ENCODE assay signal across 8 cellular contexts in the genomic region with DNA sequence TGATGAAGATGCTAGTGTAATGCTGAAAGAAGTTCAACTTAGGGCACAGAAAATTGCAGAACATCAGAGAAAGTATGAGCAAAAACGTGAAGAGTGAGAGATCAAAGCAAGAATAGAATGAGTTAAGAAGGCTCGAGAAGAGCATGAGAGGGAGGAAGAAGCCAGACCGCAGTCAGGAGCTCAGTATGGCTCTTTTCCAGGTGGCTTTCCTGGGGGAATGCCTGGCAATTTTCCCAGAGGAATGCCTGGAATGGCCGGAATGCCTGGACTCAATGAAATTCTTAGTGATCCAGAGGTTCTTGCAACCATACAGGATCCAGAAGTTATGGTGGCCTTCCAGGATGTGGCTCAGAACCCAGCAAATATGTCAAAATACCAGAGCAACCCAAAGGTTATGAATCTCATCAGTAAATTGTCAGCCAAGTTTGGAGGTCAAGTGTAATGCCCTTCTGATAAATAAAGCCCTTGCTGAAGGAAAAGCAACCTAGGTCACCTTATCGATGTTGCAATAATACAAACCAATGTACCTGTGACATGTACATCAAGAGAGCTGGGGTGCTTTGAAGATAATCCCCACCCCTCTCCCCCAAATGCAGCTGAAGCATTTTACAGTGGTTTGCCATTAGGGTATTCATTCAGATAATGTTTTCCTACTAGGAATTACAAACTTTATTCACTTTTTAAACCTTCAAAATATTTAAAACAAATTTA.
DNase-seq lines count a peak whose midpoint lies in the region; TF ChIP-seq lines count a peak whose summit lies in the region.
"Not testable (repeated sequence)": the region's sequence is repeated elsewhere in the genome, so short reads cannot be mapped to it uniquely, and the experiment has no call there.

No MANE protein-coding gene starts in this region.

- H4K8ac ChIP-seq in H9 (replicated peaks; ENCODE audit: insufficient read length, low read depth, low read length); mesenchymal stem cell (ENCODE audit: low read length): not testable (repeated sequence)

- not testable (repeated sequence) for H3K79me2 ChIP-seq in H9 (ENCODE audit: insufficient read depth, low read length)

- WGBS in H9 (ENCODE audit: extremely low coverage, insufficient read length, low lambda C conversion rate): no CpG with 5 or more reads among the region's 5 CpGs
- 21% methylated on average over 4 of the region's 5 CpGs for WGBS in mesenchymal stem cell
- WGBS in testis, 2 donors: 29 to 53% methylated on average over 5 of the region's 5 CpGs

- not testable (repeated sequence) for H4K5ac ChIP-seq in H9 (ENCODE audit: insufficient read length, low read depth, low read length)

- not testable (repeated sequence) for H3K27ac ChIP-seq in H9 (ENCODE audit: insufficient read length, low read depth, low read length); mesenchymal stem cell (ENCODE audit: low read length, poor library complexity, severe bottlenecking); testis

- H3K4me1 Mint-ChIP-seq in H9: peaks cover 8 to 13% of the 10 kb centered on the region in 2 experiments

- peaks cover 23 to 35% of the 10 kb centered on the region in 2 experiments for H3K9me3 Mint-ChIP-seq in H9

- H2BK20ac ChIP-seq in H9 (ENCODE audit: low read depth, low read length, poor library complexity, severe bottlenecking): not testable (repeated sequence)

- peaks cover 15 to 29% (median 23%) of the 10 kb centered on the region in 3 experiments for H3K36me3 Mint-ChIP-seq in H9 (ENCODE audit: insufficient read depth in 1 of 3, low read depth in 3 of 3)

- intact Hi-C loops in testis (cut with DNase I; ENCODE audit: low total_unique reads): not testable (repeated sequence)

- H3K56ac ChIP-seq in H9 (ENCODE audit: insufficient read length, low read depth, low read length): not testable (repeated sequence)

- H4K91ac ChIP-seq in H9 (ENCODE audit: insufficient read length, low read depth, low read length); mesenchymal stem cell (ENCODE audit: low read length): not testable (repeated sequence)

- TF ChIP-seq CTCF in H9 (conservative IDR thresholded peaks at IDR 0.05); choroid plexus epithelial cell (conservative IDR thresholded peaks at IDR 0.05; ENCODE audit: low read depth, low read length); fibroblast of the aortic adventitia (IDR thresholded peaks at IDR 0.05; ENCODE audit: insufficient read depth, low read length); testis (IDR thresholded peaks at IDR 0.05): not testable (repeated sequence)

- not testable (repeated sequence) for H3K27me3 Mint-ChIP-seq in H9 (ENCODE audit: low read depth)

- H3K79me1 ChIP-seq in H9 (ENCODE audit: insufficient read depth, low read depth, low read length, poor library complexity, severe bottlenecking); mesenchymal stem cell (replicated peaks; ENCODE audit: low read length, poor library complexity, severe bottlenecking): not testable (repeated sequence)

- not testable (repeated sequence) for H3K23ac ChIP-seq in H9 (ENCODE audit: insufficient read length, low read depth, low read length); mesenchymal stem cell (ENCODE audit: low read length in 2 of 2)

- not testable (repeated sequence) for H3K36me3 ChIP-seq in mesenchymal stem cell (ENCODE audit: control insufficient read depth in 1 of 2, insufficient read depth in 2 of 2, low read depth in 1 of 2, low read length in 2 of 2); testis (ENCODE audit: low read depth, missing control alignments)

- not testable (repeated sequence) for H3K4me2 ChIP-seq in H9 (ENCODE audit: insufficient read depth, insufficient read length, low read length); mesenchymal stem cell (ENCODE audit: low read length, poor library complexity, severe bottlenecking)

- H4K20me1 ChIP-seq in H9 (ENCODE audit: control insufficient read depth, insufficient read depth, insufficient read length): not testable (repeated sequence)

- not testable (repeated sequence) for H2AK5ac ChIP-seq in H9 (ENCODE audit: insufficient read length, low read length); mesenchymal stem cell (ENCODE audit: low read length, severe bottlenecking)

- not testable (repeated sequence) for H2BK15ac ChIP-seq in H9 (ENCODE audit: low read depth, low read length); mesenchymal stem cell (ENCODE audit: low read depth, poor library complexity, severe bottlenecking)

- H3K4ac ChIP-seq in H9 (ENCODE audit: low read depth, low read length); mesenchymal stem cell (ENCODE audit: low read depth in 1 of 2, low read length in 2 of 2): not testable (repeated sequence)

- H2AFZ ChIP-seq in H9 (ENCODE audit: low read length); mesenchymal stem cell (ENCODE audit: low read depth, low read length): not testable (repeated sequence)

- not testable (repeated sequence) for H3K9ac ChIP-seq in H9 (ENCODE audit: extremely low read depth, insufficient read length, low read length); mesenchymal stem cell (ENCODE audit: low read length)

- H3K4me3 ChIP-seq in choroid plexus epithelial cell (ENCODE audit: low read depth, low read length); fibroblast of the aortic adventitia (ENCODE audit: low read depth, low read length); mesenchymal stem cell (ENCODE audit: insufficient read depth in 1 of 2, low read depth in 1 of 2, low read length in 2 of 2); testis: not testable (repeated sequence)

- H3T11ph ChIP-seq in H9 (ENCODE audit: low read length): not testable (repeated sequence)

- H3K4me1 ChIP-seq in H9 (ENCODE audit: insufficient read depth, low read length); mesenchymal stem cell (ENCODE audit: control insufficient read depth, insufficient read depth, low read depth, low read length); testis: not testable (repeated sequence)

- not testable (repeated sequence) for H3K27ac Mint-ChIP-seq in H9

- H3K23me2 ChIP-seq in H9 (ENCODE audit: insufficient read length, low read depth, low read length, poor library complexity, severe bottlenecking): not testable (repeated sequence)

- not testable (repeated sequence) for H3K27me3 ChIP-seq in H9 (ENCODE audit: insufficient read depth, low read length); mesenchymal stem cell (ENCODE audit: control insufficient read depth in 1 of 2, insufficient read depth in 1 of 2, low read length in 2 of 2); testis

- in situ Hi-C loops in Caki2 (cut with HindIII; ENCODE audit: low pct_unique_long_range_greater_than_20kb, low sequenced_read_pairs): not testable (repeated sequence)

- not testable (repeated sequence) for H2BK120ac ChIP-seq in H9 (ENCODE audit: low read depth, low read length, poor library complexity, severe bottlenecking); mesenchymal stem cell (ENCODE audit: low read depth, low read length)

- not testable (repeated sequence) for H3K18ac ChIP-seq in H9 (ENCODE audit: insufficient read length, low read depth, low read length); mesenchymal stem cell (ENCODE audit: low read depth in 1 of 2, low read length in 2 of 2)

- H2BK12ac ChIP-seq in H9 (ENCODE audit: insufficient read length, low read depth, low read length); mesenchymal stem cell (ENCODE audit: low read length in 2 of 2): not testable (repeated sequence)

- DNase-seq in Caki2 (ENCODE audit: low read depth) (peak; percentile 60), H9 (peak; percentile 38), M059J (ENCODE audit: low read depth) (peak; percentile 78), T1000 (lab: John Stamatoyannopoulos, UW) (peak; percentile 50), choroid plexus epithelial cell (ENCODE audit: low read depth) (peak; percentile 32), fibroblast of the aortic adventitia (ENCODE audit: low read depth) (peak; percentile 90), mesenchymal stem cell (peak; percentile 29), testis (peak; percentile 37)

- H3K14ac ChIP-seq in H9 (ENCODE audit: insufficient read depth, low read length); mesenchymal stem cell (ENCODE audit: low read length in 2 of 2): not testable (repeated sequence)

- not testable (repeated sequence) for H2BK5ac ChIP-seq in H9 (ENCODE audit: insufficient read length, low read length); mesenchymal stem cell (ENCODE audit: low read depth, low read length, poor library complexity, severe bottlenecking)

- H3K9me3 ChIP-seq in H9 (ENCODE audit: control insufficient read depth, low read depth, low read length); testis: not testable (repeated sequence)
- H3K9me3 ChIP-seq in mesenchymal stem cell (ENCODE audit: control insufficient read depth, low read length): peaks cover 22% of the 10 kb centered on the region

- not testable (repeated sequence) for TF ChIP-seq POLR2A in testis (IDR thresholded peaks at IDR 0.05)

- H3K4me3 Mint-ChIP-seq in H9: not testable (repeated sequence)

Comparison
In these comparisons a context has a peak if more than half of its experiments do, and no peak if none do; other contexts are left out.
1. DNase-seq: peak in every context shown above with its lines; median percentile 90 in fibroblast of the aortic adventitia; 78 in M059J; 60 in Caki2; 50 in T1000; 38 in H9; 37 in testis; 32 in choroid plexus epithelial cell; 29 in mesenchymal stem cell.